1 cellular context compared by ENCODE assay signal in genomic region chr16:89973654-89974335, GRCh38.
TF ChIP-seq lines count a peak whose summit lies in the region.

No MANE protein-coding gene starts in this region.

TF ChIP-seq in endothelial cell of umbilical vein, 7 proteins besides CTCF, POLR2A, EP300 and RAD21:
- TF ChIP-seq MAX (IDR thresholded peaks at IDR 0.05; ENCODE audit: insufficient read depth, insufficient read length) (no peak), POLR2AphosphoS5 (IDR thresholded peaks at IDR 0.05; ENCODE audit: insufficient read depth, low read depth, low read length) (no peak), MYC (IDR thresholded peaks at IDR 0.05; ENCODE audit: low read depth, low read length) (no peak)
TF ChIP-seq in endothelial cell of umbilical vein: peak in this region for 0.
